1 cellular context compared by ENCODE assay signal in genomic region chr12:28144532-28144931, GRCh38.
TF ChIP-seq lines count a peak whose summit lies in the region.

No MANE protein-coding gene starts in this region.

TF ChIP-seq in K562, 482 proteins besides CTCF, POLR2A, EP300 and RAD21:
- no peak for TF ChIP-seq NFE2L1 (tag; IDR thresholded peaks at IDR 0.05; ENCODE audit: borderline replicate concordance, low read depth)
- TF ChIP-seq BCOR (IDR thresholded peaks at IDR 0.05), result peak; percentile 55; the same call in 1 of the 2 replicates
- TF ChIP-seq TRIM25 (IDR thresholded peaks at IDR 0.05; ENCODE audit: borderline replicate concordance), result no peak
- no peak for TF ChIP-seq ZNF24 (IDR thresholded peaks at IDR 0.05)
- TF ChIP-seq MIER1 (IDR thresholded peaks at IDR 0.05; ENCODE audit: low read depth), result no peak
- no peak for TF ChIP-seq JUN (IDR thresholded peaks at IDR 0.05; ENCODE audit: borderline replicate concordance, low read depth, low read length)
- no peak for TF ChIP-seq JUN (CRISPR knock-in tag; IDR thresholded peaks at IDR 0.05; ENCODE audit: borderline replicate concordance)
- TF ChIP-seq RBM25 (IDR thresholded peaks at IDR 0.05; ENCODE audit: low read depth, low read length, severe bottlenecking), result peak; percentile 83
- TF ChIP-seq ZNF3 (CRISPR knock-in tag; IDR thresholded peaks at IDR 0.05), result peak; percentile 87
- TF ChIP-seq C11orf30 (IDR thresholded peaks at IDR 0.05; ENCODE audit: low read depth), result 0 out of 2 replicates have a peak, but pooled peaks have one; percentile 3
- TF ChIP-seq ZNF140 (CRISPR knock-in tag; IDR thresholded peaks at IDR 0.05), result no peak
- TF ChIP-seq RHOXF2B (CRISPR knock-in tag; conservative IDR thresholded peaks at IDR 0.05), result no peak
- TF ChIP-seq ELF4 (CRISPR knock-in tag; IDR thresholded peaks at IDR 0.05), result no peak
- no peak for TF ChIP-seq PHF20 (IDR thresholded peaks at IDR 0.05; ENCODE audit: partially characterized antibody)
